Comparison of ENCODE assay signal across 21 cellular contexts in genomic region chr3:9439331-9439730, GRCh38. TPM values are rescaled to one million over a fixed set of nuclear protein-coding genes. Genes with fewer than 3 reads are reported as not detected.
DNase-seq lines count a peak whose midpoint lies in the region; ATAC-seq lines count a peak whose summit lies in the region.
"Had no signal": no experiment of that assay in that cellular context is flagged by ENCODE, and none has a peak within 500 bp of the region (broad histone marks: within the 10 kb centered on the region; RNA-seq: fewer than 3 reads in every experiment).

No MANE protein-coding gene starts in this region.

- H3K9me3 ChIP-seq in adipocyte (ENCODE audit: control insufficient read depth, low read length), result no peaks in the 10 kb centered on the region
- H3K9me3 ChIP-seq: gastroesophageal sphincter, tibial artery had no signal

- H3K27me3 Mint-ChIP-seq in memory B cell, result no peaks in the 10 kb centered on the region
- no peaks in the 10 kb centered on the region for H3K27me3 Mint-ChIP-seq in stimulated activated naive B cell treated with anti-CD40 and anti-IgM and Interleukin-4, amounts not matched to agents 10 μg/mL and 1 μg/mL and 100 μg/mL, for 72 hours
- H3K27me3 Mint-ChIP-seq: naive thymus-derived CD8-positive, alpha-beta T cell; T-cell had no signal

- H3K9me3 Mint-ChIP-seq in memory B cell, result no peaks in the 10 kb centered on the region
- H3K9me3 Mint-ChIP-seq in stimulated activated naive B cell treated with anti-CD40 and anti-IgM and Interleukin-4, amounts not matched to agents 10 μg/mL and 1 μg/mL and 100 μg/mL, for 72 hours, result no peaks in the 10 kb centered on the region
- H3K9me3 Mint-ChIP-seq: naive thymus-derived CD8-positive, alpha-beta T cell; T-cell had no signal

- peak overlapping the region; percentile 75 for H3K27ac Mint-ChIP-seq in memory B cell
- no peak overlapping the region for H3K27ac Mint-ChIP-seq in stimulated activated naive B cell treated with anti-CD40 and anti-IgM and Interleukin-4, amounts not matched to agents 10 μg/mL and 1 μg/mL and 100 μg/mL, for 72 hours
- H3K27ac Mint-ChIP-seq: T-cell had no signal

- H3K4me1 Mint-ChIP-seq in memory B cell, result no peaks in the 10 kb centered on the region
- peaks cover 15 to 23% of the 10 kb centered on the region in 2 donors for H3K4me1 Mint-ChIP-seq in stimulated activated naive B cell treated with anti-CD40 and anti-IgM and Interleukin-4, amounts not matched to agents 10 μg/mL and 1 μg/mL and 100 μg/mL, for 72 hours

- peaks cover 47% of the 10 kb centered on the region for H3K36me3 Mint-ChIP-seq in memory B cell
- H3K36me3 Mint-ChIP-seq in stimulated activated naive B cell treated with anti-CD40 and anti-IgM and Interleukin-4, amounts not matched to agents 10 μg/mL and 1 μg/mL and 100 μg/mL, for 72 hours, result peaks cover 43 to 58% of the 10 kb centered on the region in 2 donors

- H3K4me1 ChIP-seq in adipocyte (ENCODE audit: control insufficient read depth, insufficient read depth, low read length), result no peaks in the 10 kb centered on the region
- H3K4me1 ChIP-seq: gastroesophageal sphincter, tibial artery had no signal

- no peak overlapping the region for H3K9ac ChIP-seq in adipocyte (ENCODE audit: low read length)

- DNase-seq in DMS79 treated with DMSO at 0.1 percent for 48 hours (lab: John Stamatoyannopoulos, UW), result peak; percentile 5
- peak; percentile 7 for DNase-seq in M059J (ENCODE audit: low read depth)
- DNase-seq in adipocyte (ENCODE audit: low read depth), result peak; percentile 20
- no peak for DNase-seq in memory B cell (ENCODE audit: low spot score in 2 of 2)
- no peak for DNase-seq in stimulated activated naive B cell treated with anti-CD40 and anti-IgM and Interleukin-4, amounts not matched to agents 10 μg/mL and 1 μg/mL and 100 μg/mL, for 72 hours
- no peak for DNase-seq in NCI-H748 treated with DMSO at 0.1 percent for 48 hours (lab: John Stamatoyannopoulos, UW)
- no peak for DNase-seq in NCI-H82 treated with DMSO at 0.1 percent for 48 hours (lab: John Stamatoyannopoulos, UW; ENCODE audit: unreplicated experiment)
- DNase-seq: activated CD4-positive, alpha-beta T cell treated with anti-CD3 and anti-CD28 coated beads for 4 hours; H7; KG1; kidney glomerular epithelial cell; mesendoderm; naive thymus-derived CD8-positive, alpha-beta T cell; NCI-H1694; SHP77 treated with DMSO at 0.1 percent for 48 hours; stimulated activated CD4-positive, alpha-beta T cell treated with anti-CD3 and anti-CD28 coated beads, Interleukin-2, amount 100 ng/mL, for 48 hours; stimulated activated naive CD8-positive, alpha-beta T cell treated with anti-CD3 and anti-CD28 coated beads, Interleukin-15, Interleukin-2, amounts not matched to agents 100 U/mL and 50 U/mL, for 24 hours; T-cell; tibial artery had no signal

- no peak overlapping the region for H3K4me3 Mint-ChIP-seq in memory B cell
- no peak overlapping the region for H3K4me3 Mint-ChIP-seq in stimulated activated naive B cell treated with anti-CD40 and anti-IgM and Interleukin-4, amounts not matched to agents 10 μg/mL and 1 μg/mL and 100 μg/mL, for 72 hours
- H3K4me3 Mint-ChIP-seq: naive thymus-derived CD8-positive, alpha-beta T cell; T-cell had no signal

- H3K36me3 ChIP-seq in adipocyte (ENCODE audit: control insufficient read depth, insufficient read depth, low read length, severe bottlenecking), result peaks cover 98% of the 10 kb centered on the region

- no peaks in the 10 kb centered on the region for H3K27me3 ChIP-seq in adipocyte (replicated peaks; ENCODE audit: control insufficient read depth, insufficient read depth, low read length)
- H3K27me3 ChIP-seq: gastroesophageal sphincter, tibial artery had no signal

- no peak for ATAC-seq in memory B cell (ENCODE audit: low read depth)
- no peak for ATAC-seq in stimulated activated naive B cell treated with anti-CD40 and anti-IgM and Interleukin-4, amounts not matched to agents 10 μg/mL and 1 μg/mL and 100 μg/mL, for 72 hours (replicated peaks)
- ATAC-seq: esophagus mucosa; gastroesophageal sphincter; naive thymus-derived CD8-positive, alpha-beta T cell; stimulated activated naive CD8-positive, alpha-beta T cell treated with anti-CD3 and anti-CD28 coated beads, Interleukin-15, Interleukin-2, amounts not matched to agents 100 U/mL and 50 U/mL, for 24 hours; T-cell had no signal

- no peak overlapping the region for H3K4me3 ChIP-seq in adipocyte (ENCODE audit: low read length)
- H3K4me3 ChIP-seq: gastroesophageal sphincter, tibial artery had no signal

RNA-seq across cellular contexts. Expression of gene SETD5, which starts 41.9 kb away (rescaled TPM):
- total RNA-seq in M059J (2014; rRNA removed; shearing (Covaris generic)), result 39.5 and 57.2 TPM in 2 replicates

Comparison
In these comparisons a context has a peak if more than half of its experiments do, and no peak if none do; other contexts are left out.
1. DNase-seq: peak in DMS79 treated with DMSO at 0.1 percent for 48 hours (single experiment), M059J (single experiment) and adipocyte (single experiment); none in memory B cell (0 of 2), stimulated activated naive B cell treated with anti-CD40 and anti-IgM and Interleukin-4, amounts not matched to agents 10 μg/mL and 1 μg/mL and 100 μg/mL, for 72 hours (single experiment), NCI-H748 treated with DMSO at 0.1 percent for 48 hours (single experiment) and NCI-H82 treated with DMSO at 0.1 percent for 48 hours (single experiment).